Comparison of ENCODE assay signal across 1 cellular context in genomic region chr20:23586735-23587525, GRCh38.
TF ChIP-seq lines count a peak whose summit lies in the region.

No MANE protein-coding gene starts in this region.

TF ChIP-seq in HepG2, 621 proteins besides CTCF, POLR2A, EP300 and RAD21 (continued from another document and continues in another):
- TF ChIP-seq, protein P1, sequence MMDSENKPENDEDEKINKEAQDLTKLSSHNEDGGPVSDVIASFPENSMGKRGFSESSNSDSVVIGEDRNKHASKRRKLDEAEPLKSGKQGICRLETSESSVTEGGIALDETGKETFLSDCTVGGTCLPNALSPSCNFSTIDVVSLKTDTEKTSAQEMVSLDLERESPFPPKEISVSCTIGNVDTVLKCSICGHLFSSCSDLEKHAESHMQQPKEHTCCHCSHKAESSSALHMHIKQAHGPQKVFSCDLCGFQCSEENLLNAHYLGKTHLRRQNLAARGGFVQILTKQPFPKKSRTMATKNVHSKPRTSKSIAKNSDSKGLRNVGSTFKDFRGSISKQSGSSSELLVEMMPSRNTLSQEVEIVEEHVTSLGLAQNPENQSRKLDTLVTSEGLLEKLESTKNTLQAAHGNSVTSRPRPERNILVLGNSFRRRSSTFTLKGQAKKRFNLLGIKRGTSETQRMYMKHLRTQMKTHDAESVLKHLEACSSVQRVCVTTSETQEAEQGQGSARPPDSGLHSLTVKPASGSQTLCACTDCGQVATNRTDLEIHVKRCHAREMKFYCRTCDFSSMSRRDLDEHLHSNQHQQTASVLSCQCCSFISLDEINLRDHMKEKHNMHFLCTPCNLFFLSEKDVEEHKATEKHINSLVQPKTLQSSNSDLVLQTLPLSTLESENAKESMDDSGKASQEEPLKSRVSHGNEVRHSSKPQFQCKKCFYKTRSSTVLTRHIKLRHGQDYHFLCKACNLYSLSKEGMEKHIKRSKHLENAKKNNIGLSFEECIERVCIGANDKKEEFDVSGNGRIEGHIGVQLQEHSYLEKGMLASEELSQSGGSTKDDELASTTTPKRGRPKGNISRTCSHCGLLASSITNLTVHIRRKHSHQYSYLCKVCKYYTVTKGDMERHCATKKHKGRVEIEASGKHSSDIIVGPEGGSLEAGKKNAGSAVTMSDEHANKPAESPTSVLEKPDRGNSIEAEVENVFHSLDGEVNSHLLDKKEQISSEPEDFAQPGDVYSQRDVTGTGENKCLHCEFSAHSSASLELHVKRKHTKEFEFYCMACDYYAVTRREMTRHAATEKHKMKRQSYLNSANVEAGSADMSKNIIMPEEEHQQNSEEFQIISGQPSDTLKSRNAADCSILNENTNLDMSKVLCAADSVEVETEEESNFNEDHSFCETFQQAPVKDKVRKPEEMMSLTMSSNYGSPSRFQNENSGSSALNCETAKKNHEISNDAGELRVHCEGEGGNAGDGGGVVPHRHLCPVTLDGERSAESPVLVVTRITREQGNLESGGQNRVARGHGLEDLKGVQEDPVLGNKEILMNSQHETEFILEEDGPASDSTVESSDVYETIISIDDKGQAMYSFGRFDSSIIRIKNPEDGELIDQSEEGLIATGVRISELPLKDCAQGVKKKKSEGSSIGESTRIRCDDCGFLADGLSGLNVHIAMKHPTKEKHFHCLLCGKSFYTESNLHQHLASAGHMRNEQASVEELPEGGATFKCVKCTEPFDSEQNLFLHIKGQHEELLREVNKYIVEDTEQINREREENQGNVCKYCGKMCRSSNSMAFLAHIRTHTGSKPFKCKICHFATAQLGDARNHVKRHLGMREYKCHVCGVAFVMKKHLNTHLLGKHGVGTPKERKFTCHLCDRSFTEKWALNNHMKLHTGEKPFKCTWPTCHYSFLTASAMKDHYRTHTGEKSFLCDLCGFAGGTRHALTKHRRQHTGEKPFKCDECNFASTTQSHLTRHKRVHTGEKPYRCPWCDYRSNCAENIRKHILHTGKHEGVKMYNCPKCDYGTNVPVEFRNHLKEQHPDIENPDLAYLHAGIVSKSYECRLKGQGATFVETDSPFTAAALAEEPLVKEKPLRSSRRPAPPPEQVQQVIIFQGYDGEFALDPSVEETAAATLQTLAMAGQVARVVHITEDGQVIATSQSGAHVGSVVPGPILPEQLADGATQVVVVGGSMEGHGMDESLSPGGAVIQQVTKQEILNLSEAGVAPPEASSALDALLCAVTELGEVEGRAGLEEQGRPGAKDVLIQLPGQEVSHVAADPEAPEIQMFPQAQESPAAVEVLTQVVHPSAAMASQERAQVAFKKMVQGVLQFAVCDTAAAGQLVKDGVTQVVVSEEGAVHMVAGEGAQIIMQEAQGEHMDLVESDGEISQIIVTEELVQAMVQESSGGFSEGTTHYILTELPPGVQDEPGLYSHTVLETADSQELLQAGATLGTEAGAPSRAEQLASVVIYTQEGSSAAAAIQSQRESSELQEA (CRISPR knock-in tag; IDR thresholded peaks at IDR 0.05; ENCODE audit: not compliant biosample characterization) = no peak
- TF ChIP-seq ZBTB10 (CRISPR knock-in tag; IDR thresholded peaks at IDR 0.05; ENCODE audit: borderline replicate concordance) = 0 out of 2 replicates have a peak, but pooled peaks have one; percentile 36
- TF ChIP-seq, protein P2, sequence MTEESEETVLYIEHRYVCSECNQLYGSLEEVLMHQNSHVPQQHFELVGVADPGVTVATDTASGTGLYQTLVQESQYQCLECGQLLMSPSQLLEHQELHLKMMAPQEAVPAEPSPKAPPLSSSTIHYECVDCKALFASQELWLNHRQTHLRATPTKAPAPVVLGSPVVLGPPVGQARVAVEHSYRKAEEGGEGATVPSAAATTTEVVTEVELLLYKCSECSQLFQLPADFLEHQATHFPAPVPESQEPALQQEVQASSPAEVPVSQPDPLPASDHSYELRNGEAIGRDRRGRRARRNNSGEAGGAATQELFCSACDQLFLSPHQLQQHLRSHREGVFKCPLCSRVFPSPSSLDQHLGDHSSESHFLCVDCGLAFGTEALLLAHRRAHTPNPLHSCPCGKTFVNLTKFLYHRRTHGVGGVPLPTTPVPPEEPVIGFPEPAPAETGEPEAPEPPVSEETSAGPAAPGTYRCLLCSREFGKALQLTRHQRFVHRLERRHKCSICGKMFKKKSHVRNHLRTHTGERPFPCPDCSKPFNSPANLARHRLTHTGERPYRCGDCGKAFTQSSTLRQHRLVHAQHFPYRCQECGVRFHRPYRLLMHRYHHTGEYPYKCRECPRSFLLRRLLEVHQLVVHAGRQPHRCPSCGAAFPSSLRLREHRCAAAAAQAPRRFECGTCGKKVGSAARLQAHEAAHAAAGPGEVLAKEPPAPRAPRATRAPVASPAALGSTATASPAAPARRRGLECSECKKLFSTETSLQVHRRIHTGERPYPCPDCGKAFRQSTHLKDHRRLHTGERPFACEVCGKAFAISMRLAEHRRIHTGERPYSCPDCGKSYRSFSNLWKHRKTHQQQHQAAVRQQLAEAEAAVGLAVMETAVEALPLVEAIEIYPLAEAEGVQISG (CRISPR knock-in tag; IDR thresholded peaks at IDR 0.05) = peak; percentile 73
- peak; percentile 73 for TF ChIP-seq SOX5 (CRISPR knock-in tag; IDR thresholded peaks at IDR 0.05; ENCODE audit: borderline replicate concordance)
- no peak for TF ChIP-seq JARID2 (CRISPR knock-in tag; IDR thresholded peaks at IDR 0.05; ENCODE audit: insufficient replicate concordance)
- peak; percentile 54 for TF ChIP-seq MNT (IDR thresholded peaks at IDR 0.05)
- TF ChIP-seq SNAPC2 (CRISPR knock-in tag; IDR thresholded peaks at IDR 0.05) = no peak
- TF ChIP-seq, protein P3, sequence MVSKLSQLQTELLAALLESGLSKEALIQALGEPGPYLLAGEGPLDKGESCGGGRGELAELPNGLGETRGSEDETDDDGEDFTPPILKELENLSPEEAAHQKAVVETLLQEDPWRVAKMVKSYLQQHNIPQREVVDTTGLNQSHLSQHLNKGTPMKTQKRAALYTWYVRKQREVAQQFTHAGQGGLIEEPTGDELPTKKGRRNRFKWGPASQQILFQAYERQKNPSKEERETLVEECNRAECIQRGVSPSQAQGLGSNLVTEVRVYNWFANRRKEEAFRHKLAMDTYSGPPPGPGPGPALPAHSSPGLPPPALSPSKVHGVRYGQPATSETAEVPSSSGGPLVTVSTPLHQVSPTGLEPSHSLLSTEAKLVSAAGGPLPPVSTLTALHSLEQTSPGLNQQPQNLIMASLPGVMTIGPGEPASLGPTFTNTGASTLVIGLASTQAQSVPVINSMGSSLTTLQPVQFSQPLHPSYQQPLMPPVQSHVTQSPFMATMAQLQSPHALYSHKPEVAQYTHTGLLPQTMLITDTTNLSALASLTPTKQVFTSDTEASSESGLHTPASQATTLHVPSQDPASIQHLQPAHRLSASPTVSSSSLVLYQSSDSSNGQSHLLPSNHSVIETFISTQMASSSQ (IDR thresholded peaks at IDR 0.05; ENCODE audit: low read depth) = no peak
- TF ChIP-seq, protein P3 (CRISPR knock-in tag; IDR thresholded peaks at IDR 0.05; ENCODE audit: borderline replicate concordance) = peak; percentile 69; the same call in 1 of the 2 replicates
- peak; percentile 52; the same call in 1 of the 2 replicates for TF ChIP-seq FOXK1 (CRISPR knock-in tag; IDR thresholded peaks at IDR 0.05; ENCODE audit: borderline replicate concordance, low read depth)
- no peak for TF ChIP-seq NFIC (IDR thresholded peaks at IDR 0.05; ENCODE audit: low read length)
- no peak for TF ChIP-seq SATB2 (CRISPR knock-in tag; IDR thresholded peaks at IDR 0.05)
- peak; percentile 77 for TF ChIP-seq PITX1 (CRISPR knock-in tag; IDR thresholded peaks at IDR 0.05)
- no peak for TF ChIP-seq ZNF251 (CRISPR knock-in tag; IDR thresholded peaks at IDR 0.05)
- TF ChIP-seq, protein P4, sequence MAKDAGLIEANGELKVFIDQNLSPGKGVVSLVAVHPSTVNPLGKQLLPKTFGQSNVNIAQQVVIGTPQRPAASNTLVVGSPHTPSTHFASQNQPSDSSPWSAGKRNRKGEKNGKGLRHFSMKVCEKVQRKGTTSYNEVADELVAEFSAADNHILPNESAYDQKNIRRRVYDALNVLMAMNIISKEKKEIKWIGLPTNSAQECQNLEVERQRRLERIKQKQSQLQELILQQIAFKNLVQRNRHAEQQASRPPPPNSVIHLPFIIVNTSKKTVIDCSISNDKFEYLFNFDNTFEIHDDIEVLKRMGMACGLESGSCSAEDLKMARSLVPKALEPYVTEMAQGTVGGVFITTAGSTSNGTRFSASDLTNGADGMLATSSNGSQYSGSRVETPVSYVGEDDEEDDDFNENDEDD (CRISPR knock-in tag; IDR thresholded peaks at IDR 0.05; ENCODE audit: borderline replicate concordance) = peak; percentile 78; the same call in 1 of the 2 replicates
- 0 out of 2 replicates have a peak, but pooled peaks have one; percentile 9 for TF ChIP-seq ZC3H4 (CRISPR knock-in tag; IDR thresholded peaks at IDR 0.05; ENCODE audit: borderline replicate concordance)
- TF ChIP-seq, protein P5, sequence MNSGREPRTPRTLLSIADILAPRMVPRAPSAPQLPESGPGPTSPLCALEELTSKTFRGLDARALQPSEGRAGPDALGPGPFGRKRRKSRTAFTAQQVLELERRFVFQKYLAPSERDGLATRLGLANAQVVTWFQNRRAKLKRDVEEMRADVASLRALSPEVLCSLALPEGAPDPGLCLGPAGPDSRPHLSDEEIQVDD (CRISPR knock-in tag; IDR thresholded peaks at IDR 0.05; ENCODE audit: borderline replicate concordance) = 0 out of 2 replicates have a peak, but pooled peaks have one; percentile 51
- no peak for TF ChIP-seq HIC2 (CRISPR knock-in tag; IDR thresholded peaks at IDR 0.05; ENCODE audit: low read depth)
- TF ChIP-seq AGO1 (IDR thresholded peaks at IDR 0.05; ENCODE audit: low read depth, low read length, poor library complexity, severe bottlenecking) = no peak
- TF ChIP-seq ZMYM4 (CRISPR knock-in tag; IDR thresholded peaks at IDR 0.05) = no peak; the same call in 1 of the 2 replicates
- TF ChIP-seq ZNF274 (CRISPR knock-in tag; IDR thresholded peaks at IDR 0.05) = no peak
- peak; percentile 41; the same call in 1 of the 2 replicates for TF ChIP-seq KMT2B (CRISPR knock-in tag; IDR thresholded peaks at IDR 0.05)
- no peak for TF ChIP-seq ZNF639 (CRISPR knock-in tag; conservative IDR thresholded peaks at IDR 0.05)
- no peak for TF ChIP-seq ZNF138 (CRISPR knock-in tag; IDR thresholded peaks at IDR 0.05; ENCODE audit: low read depth)
- no peak for TF ChIP-seq HNRNPK (IDR thresholded peaks at IDR 0.05; ENCODE audit: low read depth, low read length, poor library complexity, severe bottlenecking)
- no peak for TF ChIP-seq ZNF225 (CRISPR knock-in tag; IDR thresholded peaks at IDR 0.05)
- TF ChIP-seq RXRA (CRISPR knock-in tag; IDR thresholded peaks at IDR 0.05) = peak; percentile 28
- no peak for TF ChIP-seq ZNF446 (CRISPR knock-in tag; IDR thresholded peaks at IDR 0.05)
